In genomic region chr3:153881201-153881600, GRCh38 we compare ENCODE assay signal across 16 cellular contexts.
"Had no signal": no experiment of that assay in that cellular context is flagged by ENCODE, and none has a peak within 500 bp of the region (broad histone marks: within the 10 kb centered on the region; RNA-seq: fewer than 3 reads in every experiment).

No MANE protein-coding gene starts in this region.

- H3K27ac Mint-ChIP-seq: activated CD4-positive, alpha-beta T cell treated with anti-CD3 and anti-CD28 coated beads, Interleukin-2, amount 10 ng/mL, durations not matched to agents 7 days and 5 days; activated naive CD4-positive, alpha-beta T cell treated with anti-CD3 and anti-CD28 coated beads, Interleukin-2, amount 10 ng/mL, durations not matched to agents 7 days and 5 days; activated T-helper 17 cell treated with anti-CD3 and anti-CD28 coated beads, Interleukin-2, amount 50 U/mL, for 72 hours; dendritic cell treated with granulocyte-macrophage colony-stimulating factor and Interleukin-4, amounts not matched to agents 40 ng/mL and 50 ng/mL, for 4 days; nephron progenitor cell; T-helper 17 cell had no signal

- H3K4me3 Mint-ChIP-seq: activated CD4-positive, alpha-beta T cell treated with anti-CD3 and anti-CD28 coated beads, Interleukin-2, amount 10 ng/mL, durations not matched to agents 7 days and 5 days; activated naive CD4-positive, alpha-beta T cell treated with anti-CD3 and anti-CD28 coated beads, Interleukin-2, amount 10 ng/mL, durations not matched to agents 7 days and 5 days; activated T-helper 17 cell treated with anti-CD3 and anti-CD28 coated beads, Interleukin-2, amount 50 U/mL, for 72 hours; dendritic cell treated with granulocyte-macrophage colony-stimulating factor and Interleukin-4, amounts not matched to agents 40 ng/mL and 50 ng/mL, for 4 days; nephron progenitor cell; T-helper 17 cell had no signal

- ATAC-seq: activated T-helper 17 cell treated with anti-CD3 and anti-CD28 coated beads, Interleukin-2, amount 50 U/mL, for 72 hours; body of pancreas; psoas muscle; T-helper 17 cell had no signal

- H3K4me1 Mint-ChIP-seq: activated CD4-positive, alpha-beta T cell treated with anti-CD3 and anti-CD28 coated beads, Interleukin-2, amount 10 ng/mL, durations not matched to agents 7 days and 5 days; activated naive CD4-positive, alpha-beta T cell treated with anti-CD3 and anti-CD28 coated beads, Interleukin-2, amount 10 ng/mL, durations not matched to agents 7 days and 5 days; activated T-helper 17 cell treated with anti-CD3 and anti-CD28 coated beads, Interleukin-2, amount 50 U/mL, for 72 hours; nephron progenitor cell; T-helper 17 cell had no signal

- DNase-seq: activated CD4-positive, alpha-beta T cell treated with anti-CD3 and anti-CD28 coated beads, Interleukin-2, amount 10 ng/mL, durations not matched to agents 7 days and 5 days; activated CD4-positive, CD25-positive, alpha-beta regulatory T cell; activated naive CD4-positive, alpha-beta T cell treated with anti-CD3 and anti-CD28 coated beads, Interleukin-2, amount 10 ng/mL, durations not matched to agents 7 days and 5 days; activated T-cell treated with anti-CD3 and anti-CD28 coated beads for 4 hours; body of pancreas; cerebellar nuclear complex; head of caudate nucleus; left ventricle myocardium inferior; mesenchymal stem cell; nephron progenitor cell; psoas muscle; stimulated activated CD4-positive, alpha-beta T cell treated with anti-CD3 and anti-CD28 coated beads, Interleukin-15, amount 100 ng/mL, for 24 hours; stimulated activated CD4-positive, alpha-beta T cell treated with anti-CD3 and anti-CD28 coated beads, Interleukin-4, amount 100 ng/mL, for 4 hours; T-helper 17 cell had no signal

- H3K36me3 Mint-ChIP-seq: activated naive CD4-positive, alpha-beta T cell treated with anti-CD3 and anti-CD28 coated beads, Interleukin-2, amount 10 ng/mL, durations not matched to agents 7 days and 5 days had no signal

- H3K9me3 Mint-ChIP-seq: activated CD4-positive, alpha-beta T cell treated with anti-CD3 and anti-CD28 coated beads, Interleukin-2, amount 10 ng/mL, durations not matched to agents 7 days and 5 days; activated naive CD4-positive, alpha-beta T cell treated with anti-CD3 and anti-CD28 coated beads, Interleukin-2, amount 10 ng/mL, durations not matched to agents 7 days and 5 days; activated T-helper 17 cell treated with anti-CD3 and anti-CD28 coated beads, Interleukin-2, amount 50 U/mL, for 72 hours; dendritic cell treated with granulocyte-macrophage colony-stimulating factor and Interleukin-4, amounts not matched to agents 40 ng/mL and 50 ng/mL, for 4 days; nephron progenitor cell had no signal
